11 cellular contexts compared by ENCODE assay signal in the genomic region with DNA sequence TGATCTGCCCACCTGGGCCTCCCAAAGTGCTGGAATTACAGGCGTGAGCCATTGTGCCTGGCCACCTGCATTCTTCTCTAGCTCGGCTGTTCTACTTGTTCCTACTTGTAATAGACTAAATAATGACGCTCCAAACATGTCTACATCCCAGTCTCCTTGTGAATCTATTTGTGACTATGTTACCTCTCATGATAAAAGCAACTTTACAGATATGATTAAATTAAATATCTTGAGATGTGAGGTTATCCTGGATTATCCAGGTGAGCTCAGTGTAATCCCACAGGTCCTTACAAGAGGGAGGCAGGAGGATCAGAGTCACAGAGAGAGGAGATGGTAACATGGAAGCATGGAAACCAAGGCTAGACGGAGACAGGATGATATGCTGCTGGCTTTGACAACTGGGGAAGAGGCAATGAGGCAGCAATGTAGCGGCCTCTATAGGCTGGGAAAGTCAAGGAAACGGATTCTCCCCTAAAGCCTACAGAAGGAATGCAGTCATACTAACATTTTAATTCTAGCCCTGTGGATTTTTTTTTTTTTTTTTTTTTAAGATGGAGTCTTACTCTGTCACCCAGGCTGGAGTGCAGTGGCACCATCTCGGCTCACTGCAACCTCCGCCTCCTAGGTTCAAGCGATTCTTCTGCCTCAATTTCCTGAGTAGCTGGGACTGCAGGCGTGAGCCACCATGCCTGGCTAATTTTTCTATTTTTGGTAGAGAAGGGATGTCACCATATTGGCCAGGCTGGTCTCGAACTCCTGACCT. TPM values are rescaled to one million over a fixed set of nuclear protein-coding genes. Genes with fewer than 3 reads are reported as not detected.
A peak's percentile ranks its signal among the peaks of the same experiment; 100 is the strongest.
DNase-seq lines count a peak whose midpoint lies in the region; ATAC-seq and TF ChIP-seq lines count a peak whose summit lies in the region.
"Had no signal": no experiment of that assay in that cellular context is flagged by ENCODE, and none has a peak within 500 bp of the region (broad histone marks: within the 10 kb centered on the region; RNA-seq: fewer than 3 reads in every experiment).

No MANE protein-coding gene starts in this region.

- CTCF ChIA-PET in PC-3 (lab: Charles Lee) = no interaction called here

- peaks cover 1% of the 10 kb centered on the region for H3K36me3 Mint-ChIP-seq in activated CD4-positive, alpha-beta T cell treated with anti-CD3 and anti-CD28 coated beads, Interleukin-2, amount 10 ng/mL, durations not matched to agents 24 days and 14 days (ENCODE audit: low read depth)

- H3F3A ChIP-seq in PC-3 (ENCODE audit: low read length, unreplicated experiment) = no peaks in the 10 kb centered on the region

- H3K27me3 Mint-ChIP-seq in activated CD4-positive, alpha-beta T cell treated with anti-CD3 and anti-CD28 coated beads, Interleukin-2, amount 10 ng/mL, durations not matched to agents 24 days and 14 days = peaks cover 2% of the 10 kb centered on the region
- H3K27me3 Mint-ChIP-seq: central memory CD8-positive, alpha-beta T cell had no signal

- H3K9me3 ChIP-seq in BE2C (no peaks in the 10 kb centered on the region), PC-3 (ENCODE audit: low read length) (no peaks in the 10 kb centered on the region)

- H3K4me1 Mint-ChIP-seq in activated CD4-positive, alpha-beta T cell treated with anti-CD3 and anti-CD28 coated beads, Interleukin-2, amount 10 ng/mL, durations not matched to agents 24 days and 14 days = peaks cover 17% of the 10 kb centered on the region

- H3K4me3 ChIP-seq in BE2C (ENCODE audit: low read depth, low read length) (no peak overlapping the region), PC-3 (ENCODE audit: low read length) (no peak overlapping the region)

- no peaks in the 10 kb centered on the region for H3K9me2 ChIP-seq in PC-3 (replicated peaks; ENCODE audit: low read length)

- no peaks in the 10 kb centered on the region for H3K4me1 ChIP-seq in BE2C
- H3K4me1 ChIP-seq in PC-3 (ENCODE audit: insufficient read depth, low read length) = peaks cover 12% of the 10 kb centered on the region

- no peak overlapping the region for H3K4me2 ChIP-seq in PC-3 (ENCODE audit: low read length)

- no peak overlapping the region for H3K4me3 Mint-ChIP-seq in activated CD4-positive, alpha-beta T cell treated with anti-CD3 and anti-CD28 coated beads, Interleukin-2, amount 10 ng/mL, durations not matched to agents 24 days and 14 days
- H3K4me3 Mint-ChIP-seq: central memory CD8-positive, alpha-beta T cell had no signal

- no TSS peak for BruUV-seq in PC-3 (replicated peaks; lab: Mats Ljungman, UMichigan)

- no peak overlapping the region for H3K27ac ChIP-seq in PC-3 (ENCODE audit: low read length)

- no peaks in the 10 kb centered on the region for H4K20me1 ChIP-seq in PC-3 (ENCODE audit: low read length)

- no peak overlapping the region for H3K27ac Mint-ChIP-seq in activated CD4-positive, alpha-beta T cell treated with anti-CD3 and anti-CD28 coated beads, Interleukin-2, amount 10 ng/mL, durations not matched to agents 24 days and 14 days

- peak; percentile 36 for DNase-seq in BE2C
- peak; percentile 71 for DNase-seq in HT-29 (ENCODE audit: low spot score)
- DNase-seq in UCSD-AML1 (lab: John Stamatoyannopoulos, UW; ENCODE audit: unreplicated experiment) = peak; percentile 29
- DNase-seq in iris pigment epithelial cell (ENCODE audit: low read depth) = peak; percentile 69
- no peak for DNase-seq in PC-3
- DNase-seq in activated CD4-positive, alpha-beta T cell treated with anti-CD3 and anti-CD28 coated beads, Interleukin-2, amount 10 ng/mL, durations not matched to agents 24 days and 14 days = no peak
- no peak for DNase-seq in NCI-H2081 treated with DMSO at 0.1 percent for 48 hours (lab: John Stamatoyannopoulos, UW)
- no peak for DNase-seq in GF-D8 (lab: John Stamatoyannopoulos, UW)
- DNase-seq: NCI-H345 had no signal

- POLR2A ChIA-PET in PC-3 (lab: Charles Lee; ENCODE audit: unreplicated experiment) = no interaction called here

- no peaks in the 10 kb centered on the region for H3K27me3 ChIP-seq in BE2C
- H3K27me3 ChIP-seq in PC-3 (ENCODE audit: low read length) = no peaks in the 10 kb centered on the region

- no peak for ATAC-seq in PC-3
- ATAC-seq: activated CD4-positive, CD25-positive, alpha-beta regulatory T cell treated with anti-CD3 and anti-CD28 coated beads, Interleukin-2, amount 50 U/mL, for 24 hours had no signal

- TF ChIP-seq CTCF in BE2C (IDR thresholded peaks at IDR 0.05; ENCODE audit: low read depth, low read length) (peak; percentile 65), PC-3 (conservative IDR thresholded peaks at IDR 0.05; ENCODE audit: low read depth, low read length) (no peak)

- no peak overlapping the region for H3K9ac ChIP-seq in PC-3 (ENCODE audit: low read length)

- H2AFZ ChIP-seq in PC-3 (ENCODE audit: low read length) = no peak overlapping the region

- intact Hi-C loops in PC-3 (cut with micrococcal nuclease) = no loop called here
- intact Hi-C loops in activated CD4-positive, alpha-beta T cell treated with anti-CD3 and anti-CD28 coated beads, Interleukin-2, amount 10 ng/mL, durations not matched to agents 24 days and 14 days (cut with micrococcal nuclease) = no loop called here

- no peaks in the 10 kb centered on the region for H3K79me2 ChIP-seq in PC-3 (ENCODE audit: low read length)

- H3K36me3 ChIP-seq in BE2C (no peaks in the 10 kb centered on the region), PC-3 (ENCODE audit: low read depth, low read length) (no peaks in the 10 kb centered on the region)

- no peaks in the 10 kb centered on the region for H3K9me3 Mint-ChIP-seq in activated CD4-positive, alpha-beta T cell treated with anti-CD3 and anti-CD28 coated beads, Interleukin-2, amount 10 ng/mL, durations not matched to agents 24 days and 14 days
- H3K9me3 Mint-ChIP-seq: central memory CD8-positive, alpha-beta T cell had no signal

RNA-seq across cellular contexts. Expression of a gene that starts 5.0 kb away (rescaled TPM):
- 76.5 TPM for polyA plus RNA-seq in BE2C (2012; ENCODE audit: insufficient read depth, insufficient read length, low read depth)
- 266 and 279 TPM in 2 replicates for total RNA-seq in HT-29 (2014; rRNA removed; shearing (Covaris generic))
- 106 and 120 TPM in 2 replicates for total RNA-seq in PC-3 (2014; rRNA removed)
- total RNA-seq in activated CD4-positive, alpha-beta T cell treated with anti-CD3 and anti-CD28 coated beads, Interleukin-2, amount 10 ng/mL, durations not matched to agents 24 days and 14 days = 130 and 131 TPM in 2 replicates

RNA-seq across cellular contexts. Expression of a gene that starts 11.3 kb away (rescaled TPM):
- polyA plus RNA-seq in BE2C (2012; ENCODE audit: insufficient read depth, insufficient read length, low read depth) = 917 TPM
- total RNA-seq in HT-29 (2014; rRNA removed; shearing (Covaris generic)) = 2,011 and 2,221 TPM in 2 replicates
- total RNA-seq in PC-3 (2014; rRNA removed) = 807 and 1,110 TPM in 2 replicates
- 1,994 and 2,005 TPM in 2 replicates for total RNA-seq in activated CD4-positive, alpha-beta T cell treated with anti-CD3 and anti-CD28 coated beads, Interleukin-2, amount 10 ng/mL, durations not matched to agents 24 days and 14 days

RNA-seq across cellular contexts. Expression of a gene that starts 39.7 kb away (rescaled TPM):
- polyA plus RNA-seq in BE2C (2012; ENCODE audit: insufficient read depth, insufficient read length, low read depth) = 30.8 TPM
- 28.7 and 33.9 TPM in 2 replicates for total RNA-seq in HT-29 (2014; rRNA removed; shearing (Covaris generic))
- total RNA-seq in PC-3 (2014; rRNA removed) = 11.8 and 15.0 TPM in 2 replicates
- total RNA-seq in activated CD4-positive, alpha-beta T cell treated with anti-CD3 and anti-CD28 coated beads, Interleukin-2, amount 10 ng/mL, durations not matched to agents 24 days and 14 days = 32.1 and 32.4 TPM in 2 replicates

Comparison
In these comparisons a context has a peak if more than half of its experiments do, and no peak if none do; other contexts are left out.
1. DNase-seq: peak in BE2C (single experiment), HT-29 (single experiment), UCSD-AML1 (single experiment) and iris pigment epithelial cell (single experiment); none in PC-3 (single experiment), activated CD4-positive, alpha-beta T cell treated with anti-CD3 and anti-CD28 coated beads, Interleukin-2, amount 10 ng/mL, durations not matched to agents 24 days and 14 days (single experiment), NCI-H2081 treated with DMSO at 0.1 percent for 48 hours (single experiment) and GF-D8 (single experiment).